Comparison of ENCODE assay signal across 8 cellular contexts in genomic region chr19:7629347-7630054, GRCh38. TPM values are rescaled to one million over a fixed set of nuclear protein-coding genes. Genes with fewer than 3 reads are reported as not detected.
DNase-seq lines count a peak whose midpoint lies in the region; ATAC-seq, FAIRE-seq and TF ChIP-seq lines count a peak whose summit lies in the region.

TSS of gene PET100 (plus strand) at chr19:7629793. CDS start at chr19:7629834, 41 bp downstream.
TSS of gene XAB2 (minus strand) at chr19:7629545. CDS start at chr19:7629527, 18 bp downstream.

- no peak for FAIRE-seq in urothelium cell line (lab: Jason Lieb, UNC)

- WGBS in psoas muscle, 3 donors: 0 to 1% (median 0%) methylated on average over 40 of the region's 40 CpGs

- intact Hi-C loops in ascending aorta (cut with DNase I) (loop anchor here (1.0 to 5.0 kb wide), 5 partner anchors 51 to 893 kb away; partner anchors contain the start of genes CD320, GPR108, PNPLA6 and TRAPPC5), psoas muscle (cut with DNase I) (no loop called here)

- H3K9me3 Mint-ChIP-seq in T-helper 2 cell treated with Interferon-gamma antibody and Interleukin-4, amounts not matched to agents 5 μg/mL and 100 μg/mL, for 36 hours: no peaks in the 10 kb centered on the region

- no peaks in the 10 kb centered on the region for H3K27me3 Mint-ChIP-seq in T-helper 2 cell treated with Interferon-gamma antibody and Interleukin-4, amounts not matched to agents 5 μg/mL and 100 μg/mL, for 36 hours (ENCODE audit: low read depth)

- H3K27ac ChIP-seq in ascending aorta (peak within 1 kb of the TSS; percentile 79 to 88), right atrium auricular region (peak within 1 kb of the TSS; percentile 63 to 85), psoas muscle (peak within 1 kb of the TSS; percentile 87)

- H3K4me3 ChIP-seq in ascending aorta (peak within 1 kb of the TSS; percentile 94 to 96), right atrium auricular region (peak within 1 kb of the TSS; percentile 82 to 96), psoas muscle (peak within 1 kb of the TSS; percentile 100)

- no peak for TF ChIP-seq CTCF in ascending aorta (IDR thresholded peaks at IDR 0.05)
- TF ChIP-seq CTCF in right atrium auricular region (IDR thresholded peaks at IDR 0.05): no peak
- no peak for TF ChIP-seq CTCF in psoas muscle (IDR thresholded peaks at IDR 0.05)

- H3K27me3 ChIP-seq in ascending aorta (no peaks in the 10 kb centered on the region), right atrium auricular region (no peaks in the 10 kb centered on the region), psoas muscle (ENCODE audit: insufficient read depth in 3 of 3, low read length in 2 of 3) (peaks cover 0 to 3% (median 0%) of the 10 kb centered on the region in 3 donors)

- H3K36me3 Mint-ChIP-seq in T-helper 2 cell treated with Interferon-gamma antibody and Interleukin-4, amounts not matched to agents 5 μg/mL and 100 μg/mL, for 36 hours (ENCODE audit: low read depth): peaks cover 11% of the 10 kb centered on the region

- H3K4me3 Mint-ChIP-seq in T-helper 2 cell treated with Interferon-gamma antibody and Interleukin-4, amounts not matched to agents 5 μg/mL and 100 μg/mL, for 36 hours: peak within 1 kb of the TSS; percentile 95

- H3K4me1 ChIP-seq in ascending aorta (peaks cover 7 to 27% of the 10 kb centered on the region in 2 donors), right atrium auricular region (peaks cover 0 to 35% of the 10 kb centered on the region in 2 donors), psoas muscle (peaks cover 19% of the 10 kb centered on the region)

- H3K36me3 ChIP-seq in ascending aorta (peaks cover 15 to 33% of the 10 kb centered on the region in 2 donors), right atrium auricular region (peaks cover 16% of the 10 kb centered on the region), psoas muscle (ENCODE audit: insufficient read depth in 1 of 2, low read depth in 1 of 2) (peaks cover 0 to 34% of the 10 kb centered on the region in 2 donors)

- peak; percentile 91 for ATAC-seq in GM18498 (IDR thresholded peaks at IDR 0.05; ENCODE audit: unreplicated experiment)
- ATAC-seq in HG02938 (IDR thresholded peaks at IDR 0.05; ENCODE audit: unreplicated experiment): peak; percentile 93
- ATAC-seq in psoas muscle: peak; percentile 99 to 100 (median 99)

- peak; percentile 91 to 94 for DNase-seq in NCI-H1930 (lab: John Stamatoyannopoulos, UW)
- DNase-seq in T-helper 2 cell treated with Interferon-gamma antibody and Interleukin-4, amounts not matched to agents 5 μg/mL and 100 μg/mL, for 36 hours (ENCODE audit: low spot score): peak; percentile 94
- peak; percentile 95 to 99 for DNase-seq in ascending aorta (ENCODE audit: low spot score in 2 of 2)
- DNase-seq in right atrium auricular region (ENCODE audit: low spot score): peak; percentile 99
- DNase-seq in psoas muscle: peak; percentile 95 to 98
- DNase-seq in urothelium cell line (ENCODE audit: low spot score): peak; percentile 95

- peaks cover 27% of the 10 kb centered on the region for H3K4me1 Mint-ChIP-seq in T-helper 2 cell treated with Interferon-gamma antibody and Interleukin-4, amounts not matched to agents 5 μg/mL and 100 μg/mL, for 36 hours (ENCODE audit: low read depth)

- H3K27ac Mint-ChIP-seq in T-helper 2 cell treated with Interferon-gamma antibody and Interleukin-4, amounts not matched to agents 5 μg/mL and 100 μg/mL, for 36 hours: peak within 1 kb of the TSS; percentile 99

- H3K9me3 ChIP-seq in ascending aorta (no peaks in the 10 kb centered on the region), right atrium auricular region (no peaks in the 10 kb centered on the region), psoas muscle (no peaks in the 10 kb centered on the region)

RNA-seq across cellular contexts. Expression of gene PET100, which starts in this region (rescaled TPM):
- not detected for total RNA-seq in ascending aorta
- 10 to 100 TPM; 12.0 to 23.1 TPM for total RNA-seq in right atrium auricular region
- 100 to 1,000 TPM in 2 of 4 donors, 10 to 100 TPM in 2; 88.9 to 112 (median 101) TPM for total RNA-seq in psoas muscle
- 10 to 100 TPM; 49.6 to 93.1 (median 49.7) TPM for polyA plus RNA-seq in psoas muscle

RNA-seq across cellular contexts. Expression of gene XAB2, which starts in this region (rescaled TPM):
- total RNA-seq in ascending aorta (18.4 TPM), right atrium auricular region (10 to 100 TPM; 21.5 to 25.9 TPM), psoas muscle (10 to 100 TPM; 19.2 to 36.3 (median 26.6) TPM)
- 10 to 100 TPM; 23.5 to 29.7 (median 24.1) TPM for polyA plus RNA-seq in psoas muscle

Comparison
In these comparisons a context has a peak if more than half of its experiments do, and no peak if none do; other contexts are left out.
1. Peak in every context shown above with its lines: DNase-seq, ATAC-seq, H3K4me3 ChIP-seq and H3K27ac ChIP-seq.
2. RNA of gene PET100 (total RNA-seq): 88.9 to 112 TPM in psoas muscle and 12.0 to 23.1 TPM in right atrium auricular region; not detected in ascending aorta (single experiment); every median in the first group is over 10 times any median in the second.